13 cellular contexts compared by ENCODE assay signal in the genomic region with DNA sequence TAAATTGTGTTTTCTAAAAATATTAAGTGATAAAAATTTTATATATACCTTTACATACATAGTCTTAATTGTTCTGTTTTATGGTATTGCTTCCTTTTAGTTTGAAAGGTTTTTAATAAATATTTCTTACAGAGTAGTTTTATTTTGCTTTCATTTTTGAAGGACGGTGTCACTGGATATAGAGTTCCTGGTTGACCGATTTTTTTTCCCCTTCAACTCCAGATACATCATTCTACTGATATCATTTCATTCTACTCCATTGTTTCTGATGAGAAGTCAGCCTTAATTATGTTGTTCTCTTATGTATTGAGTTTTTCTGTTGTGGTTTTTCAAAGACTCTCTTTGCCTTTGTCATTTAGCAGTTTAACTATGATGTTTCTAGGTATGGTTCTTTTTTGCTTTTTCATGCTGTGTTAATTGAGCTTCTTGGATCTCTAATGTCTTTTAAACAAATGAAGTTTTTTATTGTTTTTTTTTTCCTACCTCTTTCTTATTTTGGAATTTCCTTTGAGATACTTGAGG. TPM values are rescaled to one million over a fixed set of nuclear protein-coding genes. Genes with fewer than 3 reads are reported as not detected.
A peak's percentile ranks its signal among the peaks of the same experiment; 100 is the strongest.
DNase-seq lines count a peak whose midpoint lies in the region; ATAC-seq and TF ChIP-seq lines count a peak whose summit lies in the region.
"Had no signal": no experiment of that assay in that cellular context is flagged by ENCODE, and none has a peak within 500 bp of the region (broad histone marks: within the 10 kb centered on the region; RNA-seq: fewer than 3 reads in every experiment).

No MANE protein-coding gene starts in this region.

- no peaks in the 10 kb centered on the region for H3K9me3 ChIP-seq in DND-41 (ENCODE audit: insufficient read depth, low read length, severe bottlenecking)
- H3K9me3 ChIP-seq in naive thymus-derived CD4-positive, alpha-beta T cell (ENCODE audit: control insufficient read depth in 2 of 3, low read length in 3 of 3): no peaks in the 10 kb centered on the region
- no peaks in the 10 kb centered on the region for H3K9me3 ChIP-seq in gastrocnemius medialis
- H3K9me3 ChIP-seq: transverse colon had no signal

- peaks cover 27% of the 10 kb centered on the region for H3K36me3 Mint-ChIP-seq in central memory CD8-positive, alpha-beta T cell (ENCODE audit: insufficient read depth)
- peaks cover 4 to 16% (median 15%) of the 10 kb centered on the region in 5 donors for H3K36me3 Mint-ChIP-seq in naive thymus-derived CD4-positive, alpha-beta T cell

- POLR2A ChIA-PET in naive thymus-derived CD4-positive, alpha-beta T cell (lab: Charles Lee): no interaction called here

- peaks cover 21% of the 10 kb centered on the region for H3K4me1 Mint-ChIP-seq in central memory CD8-positive, alpha-beta T cell
- H3K4me1 Mint-ChIP-seq in naive thymus-derived CD4-positive, alpha-beta T cell: peaks cover 15 to 29% (median 24%) of the 10 kb centered on the region in 7 donors

- H3K27me3 ChIP-seq in DND-41 (ENCODE audit: insufficient read depth, low read length, poor library complexity): no peaks in the 10 kb centered on the region
- no peaks in the 10 kb centered on the region for H3K27me3 ChIP-seq in naive thymus-derived CD4-positive, alpha-beta T cell (ENCODE audit: control insufficient read depth in 2 of 2, insufficient read depth in 2 of 2, low read length in 2 of 2)
- no peaks in the 10 kb centered on the region for H3K27me3 ChIP-seq in gastrocnemius medialis
- H3K27me3 ChIP-seq: transverse colon had no signal

- DNase-seq in DND-41 (no peak), gastrocnemius medialis (no peak), OCI-M2 (lab: John Stamatoyannopoulos, UW; ENCODE audit: unreplicated experiment) (no peak), left ventricle myocardium superior (no peak), inferior parietal cortex (ENCODE audit: extremely low spot score) (no peak)
- peak; percentile 64 for DNase-seq in Jurkat, Clone E6-1 (ENCODE audit: low read depth, low spot score)
- no peak for DNase-seq in central memory CD8-positive, alpha-beta T cell (ENCODE audit: low spot score in 2 of 2)
- peak in 6 of 9 donors; percentile 4 to 48 (median 30) for DNase-seq in naive thymus-derived CD4-positive, alpha-beta T cell
- DNase-seq: NCI-H2107, transverse colon had no signal

- no peak overlapping the region for H2AFZ ChIP-seq in DND-41 (ENCODE audit: low read depth, low read length)

- peaks cover 38% of the 10 kb centered on the region for H3K79me2 ChIP-seq in DND-41 (ENCODE audit: insufficient read depth, low read length)

- H3K27ac Mint-ChIP-seq in central memory CD8-positive, alpha-beta T cell (ENCODE audit: low read depth): peak overlapping the region; percentile 77
- H3K27ac Mint-ChIP-seq in naive thymus-derived CD4-positive, alpha-beta T cell: peak overlapping the region in 3 of 9 donors; percentile 15 to 66 (median 28)

- CTCF ChIA-PET in naive thymus-derived CD4-positive, alpha-beta T cell (lab: Charles Lee): no interaction called here

- H3K9me3 Mint-ChIP-seq in central memory CD8-positive, alpha-beta T cell: no peaks in the 10 kb centered on the region
- H3K9me3 Mint-ChIP-seq in naive thymus-derived CD4-positive, alpha-beta T cell: no peaks in the 10 kb centered on the region

- intact Hi-C loops in naive thymus-derived CD4-positive, alpha-beta T cell (cut with micrococcal nuclease): loop anchor here in 1 of 2 donors (2.0 kb wide), 1 partner anchor 13 kb away; no protein-coding TSS in a partner anchor
- intact Hi-C loops in gastrocnemius medialis (cut with DNase I; ENCODE audit: low total_unique reads): no loop called here
- intact Hi-C loops in left ventricle myocardium superior (cut with micrococcal nuclease): no loop called here

- H3K4me3 ChIP-seq in DND-41 (ENCODE audit: low read depth in 1 of 2, low read length in 2 of 2) (no peak overlapping the region), gastrocnemius medialis (no peak overlapping the region)
- no peak overlapping the region for H3K4me3 ChIP-seq in Jurkat, Clone E6-1 (ENCODE audit: low read length)
- H3K4me3 ChIP-seq in naive thymus-derived CD4-positive, alpha-beta T cell (ENCODE audit: low read length): no peak overlapping the region
- H3K4me3 ChIP-seq: transverse colon had no signal

- H3K4me1 ChIP-seq in DND-41 (ENCODE audit: insufficient read depth, low read length) (peaks cover 4% of the 10 kb centered on the region; the same call in 1 of the 2 replicates), gastrocnemius medialis (peaks cover 0 to 3% of the 10 kb centered on the region in 2 donors)
- H3K4me1 ChIP-seq in naive thymus-derived CD4-positive, alpha-beta T cell (ENCODE audit: control insufficient read depth in 2 of 2, insufficient read depth in 2 of 2, low read length in 2 of 2): no peaks in the 10 kb centered on the region

- H3K4me3 Mint-ChIP-seq in central memory CD8-positive, alpha-beta T cell: peak overlapping the region; percentile 63
- H3K4me3 Mint-ChIP-seq in naive thymus-derived CD4-positive, alpha-beta T cell: peak overlapping the region in 7 of 10 donors; percentile 15 to 50 (median 32)

- no peaks in the 10 kb centered on the region for H4K20me1 ChIP-seq in DND-41 (ENCODE audit: insufficient read depth, low read length)

- H3K36me3 ChIP-seq in DND-41 (ENCODE audit: insufficient read depth, low read length) (peaks cover 35% of the 10 kb centered on the region; the same call in 1 of the 2 replicates), gastrocnemius medialis (peaks cover 0 to 13% of the 10 kb centered on the region in 2 donors)
- peaks cover 0 to 28% (median 0%) of the 10 kb centered on the region in 3 experiments for H3K36me3 ChIP-seq in naive thymus-derived CD4-positive, alpha-beta T cell (ENCODE audit: control insufficient read depth in 2 of 3, insufficient read depth in 3 of 3, low read length in 3 of 3)

- H3K27ac ChIP-seq in DND-41 (ENCODE audit: low read length) (no peak overlapping the region), gastrocnemius medialis (no peak overlapping the region)
- no peak overlapping the region for H3K27ac ChIP-seq in naive thymus-derived CD4-positive, alpha-beta T cell (ENCODE audit: low read depth, low read length)
- H3K27ac ChIP-seq: transverse colon had no signal

- in situ Hi-C loops in gastrocnemius medialis (cut with MboI; ENCODE audit: low sequenced_read_pairs in 4 of 4): loop anchor here in 2 of 4 donors (25.0 kb wide), 1 partner anchor 349 kb away; no protein-coding TSS in a partner anchor

- no peak overlapping the region for H3K4me2 ChIP-seq in DND-41 (ENCODE audit: insufficient read depth, low read length)

- no peak for TF ChIP-seq POLR2A in gastrocnemius medialis (IDR thresholded peaks at IDR 0.05)

- TF ChIP-seq CTCF in DND-41 (IDR thresholded peaks at IDR 0.05; ENCODE audit: borderline replicate concordance, extremely low read depth, low read length, poor library complexity, severe bottlenecking) (no peak), gastrocnemius medialis (IDR thresholded peaks at IDR 0.05 in 4 of 5, conservative IDR thresholded peaks at IDR 0.05 in 1 of 5) (no peak)

- no peak overlapping the region for H3K9ac ChIP-seq in DND-41 (ENCODE audit: low read depth, low read length)

- ATAC-seq in DND-41 (ENCODE audit: insufficient read depth, low read depth): peak; percentile 66
- ATAC-seq in central memory CD8-positive, alpha-beta T cell (replicated peaks; ENCODE audit: extremely low read depth, poor library complexity, severe bottlenecking): peak; percentile 28
- ATAC-seq in naive thymus-derived CD4-positive, alpha-beta T cell: peak; percentile 61
- no peak for ATAC-seq in gastrocnemius medialis
- no peak for ATAC-seq in left ventricle myocardium superior
- ATAC-seq: esophagus mucosa, HCT116, sciatic nerve had no signal

- H3K27me3 Mint-ChIP-seq in central memory CD8-positive, alpha-beta T cell: no peaks in the 10 kb centered on the region
- H3K27me3 Mint-ChIP-seq in naive thymus-derived CD4-positive, alpha-beta T cell: no peaks in the 10 kb centered on the region

RNA-seq across cellular contexts. Expression of gene MTREX, which starts 30.4 kb away (rescaled TPM):
- 88.6 TPM for polyA plus RNA-seq in Jurkat, Clone E6-1 (2012; ENCODE audit: insufficient read depth, insufficient read length)
- total RNA-seq in naive thymus-derived CD4-positive, alpha-beta T cell: 10 to 100 TPM; 64.0 to 83.7 (median 66.3) TPM
- 10 to 100 TPM; 29.6 to 35.7 TPM for polyA plus RNA-seq in naive thymus-derived CD4-positive, alpha-beta T cell
- total RNA-seq in gastrocnemius medialis (100 to 1,000 TPM in 2 of 4 donors, 10 to 100 TPM in 2; 92.4 to 124 (median 109) TPM), left ventricle myocardium superior (69.9 TPM)

RNA-seq across cellular contexts. Expression of gene DHX29, which starts 30.7 kb away (rescaled TPM):
- polyA plus RNA-seq in Jurkat, Clone E6-1 (2012; ENCODE audit: insufficient read depth, insufficient read length): 16.7 TPM
- total RNA-seq in naive thymus-derived CD4-positive, alpha-beta T cell: 10 to 100 TPM; 12.5 to 19.2 (median 15.9) TPM
- 1 to 10 TPM; 5.8 to 9.5 TPM for polyA plus RNA-seq in naive thymus-derived CD4-positive, alpha-beta T cell
- total RNA-seq in gastrocnemius medialis (10 to 100 TPM; 33.1 to 44.6 (median 41.0) TPM), left ventricle myocardium superior (20.7 TPM)

Comparison
In these comparisons a context has a peak if more than half of its experiments do, and no peak if none do; other contexts are left out.
1. ATAC-seq: peak in DND-41 (single experiment), central memory CD8-positive, alpha-beta T cell (single experiment) and naive thymus-derived CD4-positive, alpha-beta T cell (single experiment); none in gastrocnemius medialis (0 of 2) and left ventricle myocardium superior (single experiment).
2. DNase-seq: peak in Jurkat, Clone E6-1 (single experiment) and naive thymus-derived CD4-positive, alpha-beta T cell (6 of 9); none in DND-41 (single experiment), central memory CD8-positive, alpha-beta T cell (0 of 2), gastrocnemius medialis (0 of 2), OCI-M2 (single experiment), left ventricle myocardium superior (single experiment) and inferior parietal cortex (single experiment).